In the genomic region with DNA sequence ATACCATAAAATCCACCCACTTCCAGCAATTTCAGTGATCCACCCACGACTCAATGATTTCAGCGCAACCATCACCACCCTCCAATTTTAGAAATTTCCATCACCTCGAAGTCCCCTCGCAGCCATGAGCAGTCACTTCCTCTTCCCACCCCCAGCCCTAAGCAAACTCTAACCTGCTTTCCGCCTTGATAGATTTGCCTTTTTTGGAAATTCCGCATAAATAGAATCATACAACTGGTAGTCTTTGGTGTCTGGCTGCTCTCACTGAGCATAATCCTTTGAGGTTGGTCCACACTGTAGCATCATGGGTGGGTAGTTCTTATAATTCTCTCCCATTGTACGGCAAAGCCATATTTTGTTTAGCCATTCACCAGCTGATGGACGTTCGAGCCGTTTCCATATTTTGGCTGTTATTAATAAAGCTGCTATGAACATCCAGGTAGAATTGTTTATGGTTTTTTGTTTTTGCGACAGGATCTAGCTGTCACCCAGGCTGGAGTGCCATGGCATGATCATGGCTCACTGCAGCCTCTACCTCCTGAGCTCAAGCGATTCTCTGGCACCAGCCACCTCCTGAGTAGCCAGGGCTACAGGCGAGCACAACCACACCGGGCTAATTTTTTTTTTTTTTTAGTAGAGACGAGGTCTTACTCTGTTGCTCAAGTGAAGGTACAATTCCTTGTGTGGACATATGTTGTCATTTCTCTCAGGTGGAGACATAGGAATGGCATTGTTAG, we compare ENCODE assay signal across 9 cellular contexts. TPM values are rescaled to one million over a fixed set of nuclear protein-coding genes. Genes with fewer than 3 reads are reported as not detected.
DNase-seq lines count a peak whose midpoint lies in the region; ATAC-seq and TF ChIP-seq lines count a peak whose summit lies in the region.
"Had no signal": no experiment of that assay in that cellular context is flagged by ENCODE, and none has a peak within 500 bp of the region (broad histone marks: within the 10 kb centered on the region; RNA-seq: fewer than 3 reads in every experiment).

No MANE protein-coding gene starts in this region.

- H3K4me1 ChIP-seq in naive thymus-derived CD4-positive, alpha-beta T cell (ENCODE audit: control insufficient read depth in 2 of 2, insufficient read depth in 2 of 2, low read length in 2 of 2), result peaks cover 5 to 16% of the 10 kb centered on the region in 2 donors

- peaks cover 9% of the 10 kb centered on the region for H3K4me1 Mint-ChIP-seq in CD14-positive monocyte
- H3K4me1 Mint-ChIP-seq in naive thymus-derived CD4-positive, alpha-beta T cell, result peaks cover 15 to 22% (median 18%) of the 10 kb centered on the region in 7 donors

- no peak for TF ChIP-seq CTCF in CD14-positive monocyte (IDR thresholded peaks at IDR 0.05)

- peaks cover 11 to 23% (median 19%) of the 10 kb centered on the region in 7 donors for H3K9me3 Mint-ChIP-seq in CD14-positive monocyte
- peaks cover 7 to 15% (median 10%) of the 10 kb centered on the region in 11 donors for H3K9me3 Mint-ChIP-seq in naive thymus-derived CD4-positive, alpha-beta T cell

- H3K36me3 Mint-ChIP-seq in CD14-positive monocyte, result peaks cover 0 to 6% of the 10 kb centered on the region in 2 donors
- H3K36me3 Mint-ChIP-seq in naive thymus-derived CD4-positive, alpha-beta T cell, result peaks cover 8 to 9% (median 8%) of the 10 kb centered on the region in 5 donors

- in situ Hi-C loops in KBM-7 (cut with MboI; ENCODE audit: low pct_unique_long_range_greater_than_20kb, low sequenced_read_pairs), result no loop called here

- ATAC-seq in naive thymus-derived CD4-positive, alpha-beta T cell, result peak; percentile 61
- no peak for ATAC-seq in GM21723 (IDR thresholded peaks at IDR 0.05; ENCODE audit: unreplicated experiment)
- ATAC-seq in Right ventricle myocardium superior (ENCODE audit: poor library complexity), result no peak

- CTCF ChIA-PET in naive thymus-derived CD4-positive, alpha-beta T cell (lab: Charles Lee), result no interaction called here

- peak overlapping the region; percentile 24 for H3K27ac ChIP-seq in naive thymus-derived CD4-positive, alpha-beta T cell (ENCODE audit: low read depth, low read length)

- intact Hi-C loops in CD14-positive monocyte (cut with micrococcal nuclease), result no loop called here
- intact Hi-C loops in naive thymus-derived CD4-positive, alpha-beta T cell (cut with micrococcal nuclease), result loop anchor here (10.0 kb wide), 2 partner anchors 58 to 112 kb away; no protein-coding TSS in a partner anchor
- intact Hi-C loops in Right ventricle myocardium superior (cut with DNase I), result no loop called here

- H3K9me3 ChIP-seq in naive thymus-derived CD4-positive, alpha-beta T cell (ENCODE audit: control insufficient read depth in 2 of 3, low read length in 3 of 3), result peaks cover 0 to 7% (median 0%) of the 10 kb centered on the region in 3 experiments

- H3K4me3 Mint-ChIP-seq in CD14-positive monocyte, result no peak overlapping the region
- peak overlapping the region in 7 of 10 donors; percentile 2 to 65 (median 27) for H3K4me3 Mint-ChIP-seq in naive thymus-derived CD4-positive, alpha-beta T cell

- no peaks in the 10 kb centered on the region for H3K27me3 ChIP-seq in naive thymus-derived CD4-positive, alpha-beta T cell (ENCODE audit: control insufficient read depth in 2 of 2, insufficient read depth in 2 of 2, low read length in 2 of 2)

- POLR2A ChIA-PET in naive thymus-derived CD4-positive, alpha-beta T cell (lab: Charles Lee), result interaction anchor here (0.7 to 1.1 kb wide), 4 partner anchors 9 to 264 kb away, joined by 3 read pairs; no protein-coding TSS in a partner anchor

- H3K36me3 ChIP-seq in naive thymus-derived CD4-positive, alpha-beta T cell (ENCODE audit: control insufficient read depth in 2 of 3, insufficient read depth in 3 of 3, low read length in 3 of 3), result no peaks in the 10 kb centered on the region

- no peak overlapping the region for H3K4me3 ChIP-seq in naive thymus-derived CD4-positive, alpha-beta T cell (ENCODE audit: low read length)

- peak; percentile 46 for DNase-seq in CD14-positive monocyte (ENCODE audit: low spot score)
- DNase-seq in KBM-7, result peak; percentile 78
- DNase-seq in activated CD4-positive, alpha-beta T cell treated with anti-CD3 and anti-CD28 coated beads, Interleukin-2, amount 50 U/mL, for 4 hours, result peak; percentile 57 to 69
- DNase-seq in naive thymus-derived CD4-positive, alpha-beta T cell, result peak in 5 of 9 donors; percentile 46 to 74 (median 58)
- DNase-seq in AG08395 (ENCODE audit: low spot score), result no peak
- no peak for DNase-seq in dermis blood vessel endothelial cell
- DNase-seq in Right ventricle myocardium superior, result no peak

- H3K27ac Mint-ChIP-seq in CD14-positive monocyte, result peak overlapping the region in 1 of 7 donors; percentile 12
- H3K27ac Mint-ChIP-seq in naive thymus-derived CD4-positive, alpha-beta T cell, result peak overlapping the region in 8 of 9 donors; percentile 70 to 93 (median 76)

- H3K27me3 Mint-ChIP-seq in CD14-positive monocyte (ENCODE audit: low read depth in 3 of 3), result peaks cover 4 to 11% (median 11%) of the 10 kb centered on the region in 3 donors
- H3K27me3 Mint-ChIP-seq in naive thymus-derived CD4-positive, alpha-beta T cell, result peaks cover 0 to 3% (median 0%) of the 10 kb centered on the region in 5 donors

RNA-seq across cellular contexts. Expression of gene PIM3, which starts 16.0 kb away (rescaled TPM):
- polyA plus RNA-seq in CD14-positive monocyte, result 10 to 100 TPM; 38.8 to 40.4 TPM
- total RNA-seq in naive thymus-derived CD4-positive, alpha-beta T cell, result 100 to 1,000 TPM in 2 of 5 experiments, 10 to 100 TPM in 3; 44.4 to 164 (median 78.3) TPM
- 10 to 100 TPM; 21.3 to 38.8 TPM for polyA plus RNA-seq in naive thymus-derived CD4-positive, alpha-beta T cell
- total RNA-seq in dermis blood vessel endothelial cell (463 and 464 TPM in 2 replicates), Right ventricle myocardium superior (61.5 TPM)

RNA-seq across cellular contexts. Expression of gene IL17REL, which starts 36.0 kb away (rescaled TPM):
- polyA plus RNA-seq in CD14-positive monocyte, result not detected
- not detected for total RNA-seq in naive thymus-derived CD4-positive, alpha-beta T cell
- not detected for polyA plus RNA-seq in naive thymus-derived CD4-positive, alpha-beta T cell
- total RNA-seq in dermis blood vessel endothelial cell (0.05 and 0.17 TPM in 2 replicates), Right ventricle myocardium superior (not detected)
- total RNA-seq: kidney epithelial cell had no signal

RNA-seq across cellular contexts. Expression of gene CRELD2, which starts 58.2 kb away (rescaled TPM):
- 10 to 100 TPM; 20.3 to 27.6 TPM for polyA plus RNA-seq in CD14-positive monocyte
- total RNA-seq in naive thymus-derived CD4-positive, alpha-beta T cell, result 10 to 100 TPM; 19.7 to 80.9 (median 28.5) TPM
- polyA plus RNA-seq in naive thymus-derived CD4-positive, alpha-beta T cell, result 10 to 100 TPM; 37.3 to 39.1 TPM
- total RNA-seq in dermis blood vessel endothelial cell (77.4 and 123 TPM in 2 replicates), Right ventricle myocardium superior (22.1 TPM)

RNA-seq across cellular contexts. Expression of gene ALG12, which starts 58.4 kb away (rescaled TPM):
- polyA plus RNA-seq in CD14-positive monocyte, result 1 to 10 TPM; 7.2 to 9.5 TPM
- total RNA-seq in naive thymus-derived CD4-positive, alpha-beta T cell, result 10 to 100 TPM; 16.2 to 22.4 (median 19.5) TPM
- 10 to 100 TPM; 10.4 to 21.2 TPM for polyA plus RNA-seq in naive thymus-derived CD4-positive, alpha-beta T cell
- total RNA-seq in dermis blood vessel endothelial cell (14.6 and 24.7 TPM in 2 replicates), Right ventricle myocardium superior (13.8 TPM)

Comparison
In these comparisons a context has a peak if more than half of its experiments do, and no peak if none do; other contexts are left out.
1. DNase-seq: peak in CD14-positive monocyte (single experiment), KBM-7 (single experiment), activated CD4-positive, alpha-beta T cell treated with anti-CD3 and anti-CD28 coated beads, Interleukin-2, amount 50 U/mL, for 4 hours (2 of 2) and naive thymus-derived CD4-positive, alpha-beta T cell (5 of 9); none in AG08395 (single experiment), dermis blood vessel endothelial cell (single experiment) and Right ventricle myocardium superior (single experiment).
2. H3K4me3 Mint-ChIP-seq: peak in naive thymus-derived CD4-positive, alpha-beta T cell (7 of 10); none in CD14-positive monocyte (0 of 2).
3. intact Hi-C loops: an anchor here in naive thymus-derived CD4-positive, alpha-beta T cell (10.0 kb wide); none called in CD14-positive monocyte and Right ventricle myocardium superior.